ENCODE assay signal across 8 cellular contexts in genomic region chr2:229416116-229416694, GRCh38.
DNase-seq lines count a peak whose midpoint lies in the region; ATAC-seq and TF ChIP-seq lines count a peak whose summit lies in the region.

No MANE protein-coding gene starts in this region.

- TF ChIP-seq EP300 in transverse colon (IDR thresholded peaks at IDR 0.05; ENCODE audit: low read depth) = no peak

- DNase-seq in MV-4-11 (lab: John Stamatoyannopoulos, UW) (peak; percentile 97), dedifferentiated amniotic fluid mesenchymal stem cell (ENCODE audit: extremely low spot score) (peak; percentile 61), midbrain (lab: John Stamatoyannopoulos, UW) (peak; percentile 50), transverse colon (peak; percentile 47), amniotic stem cell (lab: John Stamatoyannopoulos, UW) (no peak), GM19240 (ENCODE audit: insufficient read length, low spot score) (no peak)

- TF ChIP-seq POLR2A in transverse colon (IDR thresholded peaks at IDR 0.05) = no peak

- TF ChIP-seq CTCF in transverse colon (IDR thresholded peaks at IDR 0.05) = no peak

- no peak overlapping the region for H3K4me3 ChIP-seq in transverse colon

- intact Hi-C loops in transverse colon (cut with DNase I; ENCODE audit: low total_unique reads) = no loop called here

- peak overlapping the region; percentile 58 to 73 (median 62) for H3K27ac ChIP-seq in transverse colon

- WGBS in transverse colon (ENCODE audit: low coverage in 1 of 2), 2 donors = 30 to 35% methylated on average over 2 to 5 of the region's 5 CpGs

- no peaks in the 10 kb centered on the region for H3K27me3 ChIP-seq in transverse colon

- ATAC-seq in GM18520 (IDR thresholded peaks at IDR 0.05; ENCODE audit: unreplicated experiment) (no peak), HG03378 (IDR thresholded peaks at IDR 0.05; ENCODE audit: unreplicated experiment) (no peak)

- H3K36me3 ChIP-seq in transverse colon = no peaks in the 10 kb centered on the region

- in situ Hi-C loops in transverse colon (cut with MboI; ENCODE audit: low pct_ligation_motif_present in 1 of 4, low pct_unique_long_range_greater_than_20kb in 1 of 4, low sequenced_read_pairs in 3 of 4) = no loop called here

- H3K9me3 ChIP-seq in transverse colon = no peaks in the 10 kb centered on the region

- H3K4me1 ChIP-seq in transverse colon = peaks cover 0 to 6% (median 0%) of the 10 kb centered on the region in 4 donors

Comparison
In these comparisons a context has a peak if more than half of its experiments do, and no peak if none do; other contexts are left out.
1. DNase-seq: peak in MV-4-11 (single experiment), dedifferentiated amniotic fluid mesenchymal stem cell (single experiment), midbrain (single experiment) and transverse colon (single experiment); none in amniotic stem cell (single experiment) and GM19240 (single experiment).